15 cellular contexts compared by ENCODE assay signal in the genomic region with DNA sequence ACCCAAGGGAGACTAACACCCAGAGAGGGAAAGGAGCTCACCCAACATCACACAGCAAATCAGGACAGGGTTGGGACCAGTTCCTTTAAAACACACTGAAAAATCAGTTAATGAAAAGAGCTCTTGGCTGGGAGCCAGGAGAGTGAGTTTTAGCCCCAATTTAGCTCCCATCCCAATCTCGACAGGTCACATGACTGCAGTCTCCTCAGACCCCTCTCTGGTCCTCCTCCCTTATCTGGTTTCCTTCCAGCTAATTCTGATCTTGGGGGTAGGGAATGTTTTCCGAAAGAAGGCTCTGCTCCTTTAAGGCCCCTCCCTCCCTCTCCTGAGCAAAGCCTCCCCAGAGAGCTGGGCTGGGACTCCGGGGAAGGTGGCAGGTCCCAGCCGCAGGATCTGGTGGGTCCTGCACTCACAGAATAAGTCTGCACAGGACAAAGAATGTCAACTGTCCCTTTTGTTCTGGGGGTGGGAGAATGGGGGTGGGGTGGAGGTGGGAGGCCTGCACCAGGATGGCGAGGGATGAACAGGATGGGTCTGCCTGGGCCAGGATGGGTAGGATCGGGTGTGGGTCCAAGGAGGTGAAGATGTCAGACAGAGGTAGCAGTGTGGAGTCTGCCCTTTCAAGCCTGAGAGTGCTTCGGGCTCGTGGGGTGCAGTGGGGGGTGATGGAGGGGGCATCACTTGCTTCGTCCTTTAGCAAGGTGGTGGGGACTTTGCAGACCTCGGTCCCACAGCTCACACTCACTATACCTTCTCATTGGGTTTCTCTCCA. TPM values are rescaled to one million over a fixed set of nuclear protein-coding genes. Genes with fewer than 3 reads are reported as not detected.
A peak's percentile ranks its signal among the peaks of the same experiment; 100 is the strongest.
DNase-seq lines count a peak whose midpoint lies in the region; ATAC-seq and TF ChIP-seq lines count a peak whose summit lies in the region.
"Had no signal": no experiment of that assay in that cellular context is flagged by ENCODE, and none has a peak within 500 bp of the region (broad histone marks: within the 10 kb centered on the region; RNA-seq: fewer than 3 reads in every experiment).

No MANE protein-coding gene starts in this region.

- H2BK5ac ChIP-seq in mesendoderm (ENCODE audit: low read length), result peak overlapping the region; percentile 38

- peak overlapping the region; percentile 75 for H3K18ac ChIP-seq in mesendoderm (ENCODE audit: low read length)

- no peaks in the 10 kb centered on the region for H3K79me1 ChIP-seq in mesendoderm (ENCODE audit: low read length)

- H2BK120ac ChIP-seq in mesendoderm (ENCODE audit: low read depth, low read length), result peak overlapping the region; percentile 21

- H3K27ac Mint-ChIP-seq in CD14-positive monocyte (peak overlapping the region in 6 of 7 donors; percentile 42 to 87 (median 55)), Calu3 (ENCODE audit: unreplicated experiment) (no peak overlapping the region)
- peak overlapping the region; percentile 79 for H3K27ac Mint-ChIP-seq in activated CD8-positive, alpha-beta T cell treated with anti-CD3 and anti-CD28 coated beads for 36 hours

- no peaks in the 10 kb centered on the region for H3K36me3 ChIP-seq in HEK293 (ENCODE audit: control insufficient read depth in 2 of 2, insufficient read depth in 1 of 2, low read length in 2 of 2)
- H3K36me3 ChIP-seq in mesendoderm (ENCODE audit: control insufficient read depth, insufficient read depth, low read length), result no peaks in the 10 kb centered on the region
- H3K36me3 ChIP-seq: SJCRH30, spleen had no signal

- H3K4ac ChIP-seq in mesendoderm (ENCODE audit: low read depth, low read length), result peak overlapping the region; percentile 95

- no peaks in the 10 kb centered on the region for H3K9me3 ChIP-seq in HEK293 (ENCODE audit: control insufficient read depth, insufficient read depth, low read depth, low read length)
- H3K9me3 ChIP-seq: SJCRH30, spleen had no signal

- no peaks in the 10 kb centered on the region for H3K79me2 ChIP-seq in mesendoderm (ENCODE audit: control insufficient read depth, insufficient read depth, low read length)

- H3K4me1 ChIP-seq in HEK293 (ENCODE audit: control insufficient read depth, insufficient read depth, low read length) (peaks cover 7% of the 10 kb centered on the region), mesendoderm (ENCODE audit: control insufficient read depth, low read depth, low read length) (peaks cover 30% of the 10 kb centered on the region)

- BruUV-seq in Calu3 (replicated peaks; lab: Mats Ljungman, UMichigan), result no TSS peak

- DNase-seq in CD14-positive monocyte (ENCODE audit: low spot score) (no peak), mesendoderm (no peak), Calu3 (no peak), iPS-NIHi7 (ENCODE audit: extremely low spot score) (no peak)
- no peak for DNase-seq in activated CD8-positive, alpha-beta T cell treated with anti-CD3 and anti-CD28 coated beads for 36 hours
- DNase-seq: central memory CD4-positive, alpha-beta T cell; erythroblast; NCI-H1105 treated with DMSO at 0.1 percent for 48 hours; SJCRH30 had no signal

- H3K27me3 Mint-ChIP-seq in CD14-positive monocyte (ENCODE audit: low read depth in 3 of 3) (peaks cover 0 to 4% (median 2%) of the 10 kb centered on the region in 3 donors), Calu3 (ENCODE audit: unreplicated experiment) (peaks cover 14% of the 10 kb centered on the region)
- H3K27me3 Mint-ChIP-seq in activated CD8-positive, alpha-beta T cell treated with anti-CD3 and anti-CD28 coated beads for 36 hours, result no peaks in the 10 kb centered on the region

- H3K56ac ChIP-seq in mesendoderm (ENCODE audit: low read length), result peak overlapping the region; percentile 57

- no peak overlapping the region for H4K5ac ChIP-seq in mesendoderm (ENCODE audit: low read length)

- no peak overlapping the region for H3K23ac ChIP-seq in mesendoderm (ENCODE audit: low read length)

- H2BK15ac ChIP-seq in mesendoderm (replicated peaks; ENCODE audit: low read depth), result no peak overlapping the region

- no peak overlapping the region for H4K8ac ChIP-seq in mesendoderm (ENCODE audit: low read depth, low read length)

- no CpG with 5 or more reads among the region's 10 CpGs for WGBS in mesendoderm (ENCODE audit: extremely low coverage, insufficient coverage, low lambda C conversion rate)

- H3K4me1 Mint-ChIP-seq in CD14-positive monocyte, result peaks cover 23% of the 10 kb centered on the region
- H3K4me1 Mint-ChIP-seq in activated CD8-positive, alpha-beta T cell treated with anti-CD3 and anti-CD28 coated beads for 36 hours (ENCODE audit: low read depth), result peaks cover 44% of the 10 kb centered on the region
- H3K4me1 Mint-ChIP-seq in Calu3 (ENCODE audit: low read depth, unreplicated experiment), result peaks cover 19% of the 10 kb centered on the region

- H3K4me3 ChIP-seq in HEK293 (ENCODE audit: low read depth, low read length) (no peak overlapping the region), mesendoderm (ENCODE audit: low read length) (no peak overlapping the region)
- H3K4me3 ChIP-seq: spleen had no signal

- H3K4me2 ChIP-seq in mesendoderm (ENCODE audit: low read length), result no peak overlapping the region

- H3K9me3 Mint-ChIP-seq in CD14-positive monocyte (peaks cover 0 to 9% (median 1%) of the 10 kb centered on the region in 7 donors), Calu3 (ENCODE audit: low read depth, unreplicated experiment) (no peaks in the 10 kb centered on the region)
- H3K9me3 Mint-ChIP-seq in activated CD8-positive, alpha-beta T cell treated with anti-CD3 and anti-CD28 coated beads for 36 hours, result no peaks in the 10 kb centered on the region

- POLR2A ChIA-PET in HEK293 (lab: Yijun Ruan, JAX), result interaction anchor here (0.6 kb wide), 1 partner anchor 8 kb away, joined by 3 read pairs; no protein-coding TSS in a partner anchor
- POLR2A ChIA-PET in activated CD8-positive, alpha-beta T cell treated with anti-CD3 and anti-CD28 coated beads for 36 hours (lab: Charles Lee), result interaction anchor here (1.0 to 1.4 kb wide), 4 partner anchors 12 to 21 kb away, joined by 3 read pairs; no protein-coding TSS in a partner anchor

- peak overlapping the region; percentile 13 for H3K9ac ChIP-seq in mesendoderm (ENCODE audit: low read length)

- no peaks in the 10 kb centered on the region for H3K27me3 ChIP-seq in mesendoderm (ENCODE audit: insufficient read depth, low read length, poor library complexity)
- H3K27me3 ChIP-seq: SJCRH30, spleen had no signal

- TF ChIP-seq CTCF in CD14-positive monocyte (IDR thresholded peaks at IDR 0.05) (no peak), HEK293 (tag by site-specific recombination; IDR thresholded peaks at IDR 0.05) (no peak), Calu3 (IDR thresholded peaks at IDR 0.05; ENCODE audit: unreplicated experiment) (no peak)
- no peak for TF ChIP-seq CTCF in activated CD8-positive, alpha-beta T cell treated with anti-CD3 and anti-CD28 coated beads for 36 hours (IDR thresholded peaks at IDR 0.05)

- ATAC-seq in activated CD8-positive, alpha-beta T cell treated with anti-CD3 and anti-CD28 coated beads for 36 hours, result no peak
- no peak for ATAC-seq in HG03097 (IDR thresholded peaks at IDR 0.05; ENCODE audit: low FRiP score, unreplicated experiment)
- ATAC-seq in HG03439 (IDR thresholded peaks at IDR 0.05; ENCODE audit: unreplicated experiment), result no peak
- ATAC-seq: HCT116 had no signal

- H3K27ac ChIP-seq in HEK293 (ENCODE audit: extremely low read depth, low read depth, low read length), result no peak overlapping the region
- H3K27ac ChIP-seq in mesendoderm (ENCODE audit: low read depth, low read length), result no peak overlapping the region
- H3K27ac ChIP-seq: SJCRH30, VCaP had no signal

- CTCF ChIA-PET in HEK293 (lab: Yijun Ruan, JAX) (no interaction called here), Calu3 (lab: Charles Lee) (no interaction called here)
- CTCF ChIA-PET in activated CD8-positive, alpha-beta T cell treated with anti-CD3 and anti-CD28 coated beads for 36 hours (lab: Charles Lee), result interaction anchor here (0.9 to 1.3 kb wide), 4 partner anchors 18 to 282 kb away, joined by 3 to 5 read pairs (median 4); no protein-coding TSS in a partner anchor

- H3K36me3 Mint-ChIP-seq in CD14-positive monocyte, result no peaks in the 10 kb centered on the region
- no peaks in the 10 kb centered on the region for H3K36me3 Mint-ChIP-seq in activated CD8-positive, alpha-beta T cell treated with anti-CD3 and anti-CD28 coated beads for 36 hours (ENCODE audit: low read depth)
- H3K36me3 Mint-ChIP-seq in Calu3 (ENCODE audit: insufficient read depth, unreplicated experiment), result no peaks in the 10 kb centered on the region

- intact Hi-C loops in CD14-positive monocyte (cut with micrococcal nuclease), result no loop called here
- intact Hi-C loops in activated CD8-positive, alpha-beta T cell treated with anti-CD3 and anti-CD28 coated beads for 36 hours (cut with micrococcal nuclease), result no loop called here
- intact Hi-C loops in Calu3 (cut with micrococcal nuclease; ENCODE audit: unreplicated experiment), result no loop called here

- H3K4me3 Mint-ChIP-seq in CD14-positive monocyte (peak overlapping the region in 1 of 2 donors; percentile 10), Calu3 (ENCODE audit: low read depth, unreplicated experiment) (no peak overlapping the region)
- peak overlapping the region; percentile 13 for H3K4me3 Mint-ChIP-seq in activated CD8-positive, alpha-beta T cell treated with anti-CD3 and anti-CD28 coated beads for 36 hours

- peak overlapping the region; percentile 3 for H2AK5ac ChIP-seq in mesendoderm (ENCODE audit: low read length)

TF ChIP-seq in HEK293, 187 proteins besides CTCF, POLR2A, EP300 and RAD21 (continues in another document):
- TF ChIP-seq ZNF138 (tag by site-specific recombination; IDR thresholded peaks at IDR 0.05; ENCODE audit: borderline replicate concordance), result no peak
- TF ChIP-seq, protein P1, sequence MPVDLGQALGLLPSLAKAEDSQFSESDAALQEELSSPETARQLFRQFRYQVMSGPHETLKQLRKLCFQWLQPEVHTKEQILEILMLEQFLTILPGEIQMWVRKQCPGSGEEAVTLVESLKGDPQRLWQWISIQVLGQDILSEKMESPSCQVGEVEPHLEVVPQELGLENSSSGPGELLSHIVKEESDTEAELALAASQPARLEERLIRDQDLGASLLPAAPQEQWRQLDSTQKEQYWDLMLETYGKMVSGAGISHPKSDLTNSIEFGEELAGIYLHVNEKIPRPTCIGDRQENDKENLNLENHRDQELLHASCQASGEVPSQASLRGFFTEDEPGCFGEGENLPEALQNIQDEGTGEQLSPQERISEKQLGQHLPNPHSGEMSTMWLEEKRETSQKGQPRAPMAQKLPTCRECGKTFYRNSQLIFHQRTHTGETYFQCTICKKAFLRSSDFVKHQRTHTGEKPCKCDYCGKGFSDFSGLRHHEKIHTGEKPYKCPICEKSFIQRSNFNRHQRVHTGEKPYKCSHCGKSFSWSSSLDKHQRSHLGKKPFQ (tag by site-specific recombination; IDR thresholded peaks at IDR 0.05), result no peak
- no peak for TF ChIP-seq ZNF354C (tag by site-specific recombination; IDR thresholded peaks at IDR 0.05; ENCODE audit: borderline replicate concordance, low read depth)
- TF ChIP-seq GLIS2 (tag by site-specific recombination; IDR thresholded peaks at IDR 0.05), result 0 out of 2 replicates have a peak, but pooled peaks have one; percentile 29
- no peak for TF ChIP-seq ZNF266 (tag by site-specific recombination; IDR thresholded peaks at IDR 0.05; ENCODE audit: low read depth)

RNA-seq across cellular contexts. Expression of gene SSBP3, which starts 57.3 kb away (rescaled TPM):
- polyA plus RNA-seq in CD14-positive monocyte, result 1 to 10 TPM; 4.1 to 4.3 TPM
- total RNA-seq in activated CD8-positive, alpha-beta T cell treated with anti-CD3 and anti-CD28 coated beads for 36 hours, result 10 to 100 TPM; 62.6 to 67.8 TPM
- 143 TPM for polyA plus RNA-seq in mesendoderm (2013, experiment 1 of 2)
- polyA plus RNA-seq in mesendoderm (2013, experiment 2 of 2), result 152 TPM
- 16.6 and 16.7 TPM in 2 replicates for total RNA-seq in Calu3 (2022)
